ENCODE assay signal across 8 cellular contexts in the genomic region with DNA sequence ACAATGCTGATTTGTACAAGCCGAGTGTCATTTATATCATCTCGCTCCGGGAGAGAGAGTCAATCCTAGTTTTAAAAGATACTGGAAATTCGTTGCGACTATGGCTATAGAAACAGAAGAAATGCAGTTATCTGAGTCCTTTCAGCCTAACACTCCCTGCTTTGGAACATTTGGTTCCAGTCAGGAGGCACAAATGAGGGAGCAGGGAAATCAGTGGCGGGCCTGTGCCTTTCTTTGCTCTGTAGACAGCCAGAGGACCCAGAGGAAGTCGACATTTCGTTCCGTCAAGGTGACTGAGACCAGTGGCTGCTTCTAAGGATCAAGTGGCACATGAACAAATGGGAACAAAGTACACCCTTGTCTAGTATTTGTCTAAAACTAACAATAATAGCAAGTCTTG. TPM values are rescaled to one million over a fixed set of nuclear protein-coding genes. Genes with fewer than 3 reads are reported as not detected.
DNase-seq lines count a peak whose midpoint lies in the region; ATAC-seq and TF ChIP-seq lines count a peak whose summit lies in the region.

No MANE protein-coding gene starts in this region.

- no peak for TF ChIP-seq CTCF in CD4-positive, alpha-beta T cell (IDR thresholded peaks at IDR 0.05)
- TF ChIP-seq CTCF in colonic mucosa (IDR thresholded peaks at IDR 0.05), result no peak
- TF ChIP-seq CTCF in osteocyte (IDR thresholded peaks at IDR 0.05), result no peak
- TF ChIP-seq CTCF in prostate gland (IDR thresholded peaks at IDR 0.05), result no peak

- H3K36me3 ChIP-seq in MG63 (peaks cover 7% of the 10 kb centered on the region), colonic mucosa (no peaks in the 10 kb centered on the region), prostate gland (no peaks in the 10 kb centered on the region)

- H3K9me3 Mint-ChIP-seq in CD4-positive, alpha-beta T cell, result no peaks in the 10 kb centered on the region
- no peaks in the 10 kb centered on the region for H3K9me3 Mint-ChIP-seq in osteocyte (ENCODE audit: unreplicated experiment)

- DNase-seq in CD4-positive, alpha-beta T cell, result no peak
- DNase-seq in MG63 (no peak), colonic mucosa (no peak), osteocyte (ENCODE audit: extremely low spot score, unreplicated experiment) (no peak), prostate gland (ENCODE audit: low spot score) (no peak), HCEC 1CT (no peak), UCSD-AML1 (lab: John Stamatoyannopoulos, UW; ENCODE audit: unreplicated experiment) (no peak), left colon (no peak)

- H3K27ac ChIP-seq in CD4-positive, alpha-beta T cell (ENCODE audit: low read depth, low read length), result no peak overlapping the region
- H3K27ac ChIP-seq in colonic mucosa (peak overlapping the region; percentile 80), prostate gland (peak overlapping the region in 1 of 2 donors; percentile 75)

- no peak for ATAC-seq in CD4-positive, alpha-beta T cell (ENCODE audit: poor library complexity)
- no peak for ATAC-seq in left colon

- H3K27me3 ChIP-seq in CD4-positive, alpha-beta T cell (ENCODE audit: control insufficient read depth, insufficient read depth, low read length), result no peaks in the 10 kb centered on the region
- H3K27me3 ChIP-seq in MG63, result no peaks in the 10 kb centered on the region
- no peaks in the 10 kb centered on the region for H3K27me3 ChIP-seq in colonic mucosa
- H3K27me3 ChIP-seq in prostate gland (replicated peaks; ENCODE audit: insufficient read depth), result no peaks in the 10 kb centered on the region

- H3K9me3 ChIP-seq in CD4-positive, alpha-beta T cell (ENCODE audit: control insufficient read depth, low read length), result no peaks in the 10 kb centered on the region
- H3K9me3 ChIP-seq in MG63, result no peaks in the 10 kb centered on the region
- H3K9me3 ChIP-seq in colonic mucosa, result no peaks in the 10 kb centered on the region
- no peaks in the 10 kb centered on the region for H3K9me3 ChIP-seq in prostate gland

- H3K36me3 Mint-ChIP-seq in CD4-positive, alpha-beta T cell (ENCODE audit: low read depth), result peaks cover 11% of the 10 kb centered on the region
- no peaks in the 10 kb centered on the region for H3K36me3 Mint-ChIP-seq in osteocyte (ENCODE audit: unreplicated experiment)

- H3K4me1 Mint-ChIP-seq in CD4-positive, alpha-beta T cell (ENCODE audit: low read depth), result peaks cover 61% of the 10 kb centered on the region
- peaks cover 24% of the 10 kb centered on the region for H3K4me1 Mint-ChIP-seq in osteocyte (ENCODE audit: unreplicated experiment)

- WGBS in prostate gland, result 81% methylated on average over 9 of the region's 9 CpGs

- peaks cover 4% of the 10 kb centered on the region for H3K4me1 ChIP-seq in colonic mucosa
- no peaks in the 10 kb centered on the region for H3K4me1 ChIP-seq in prostate gland (replicated peaks)

- intact Hi-C loops in CD4-positive, alpha-beta T cell (cut with DNase I, micrococcal nuclease), result loop anchor here (5.0 to 10.0 kb wide), 6 partner anchors 58 to 922 kb away; a partner anchor contains a TSS
- intact Hi-C loops in colonic mucosa (cut with DNase I) (loop anchor here (10.0 kb wide), 1 partner anchor 148 kb away; a partner anchor contains a TSS), prostate gland (cut with DNase I) (loop anchor here (5.0 kb wide), 1 partner anchor 151 kb away; a partner anchor contains a TSS), left colon (cut with DNase I, micrococcal nuclease) (no loop called here)

- peak overlapping the region; percentile 73 for H3K4me3 ChIP-seq in MG63
- H3K4me3 ChIP-seq in colonic mucosa, result peak overlapping the region; percentile 77
- H3K4me3 ChIP-seq in prostate gland, result no peak overlapping the region

- H3K27ac Mint-ChIP-seq in CD4-positive, alpha-beta T cell, result peak overlapping the region; percentile 55
- H3K27ac Mint-ChIP-seq in osteocyte (ENCODE audit: unreplicated experiment), result no peak overlapping the region

- CTCF ChIA-PET in CD4-positive, alpha-beta T cell (lab: Charles Lee), result no interaction called here

- no peak overlapping the region for H3K9ac ChIP-seq in colonic mucosa (ENCODE audit: low read depth in 2 of 2, low read length in 2 of 2)

- POLR2A ChIA-PET in CD4-positive, alpha-beta T cell (lab: Charles Lee), result no interaction called here

- peak overlapping the region; percentile 80 for H3K4me3 Mint-ChIP-seq in CD4-positive, alpha-beta T cell
- peak overlapping the region; percentile 66 for H3K4me3 Mint-ChIP-seq in osteocyte (ENCODE audit: unreplicated experiment)

- H3K27me3 Mint-ChIP-seq in CD4-positive, alpha-beta T cell, result no peaks in the 10 kb centered on the region
- H3K27me3 Mint-ChIP-seq in osteocyte (ENCODE audit: unreplicated experiment), result peaks cover 2% of the 10 kb centered on the region

- TF ChIP-seq POLR2A in prostate gland (IDR thresholded peaks at IDR 0.05), result no peak

RNA-seq across cellular contexts. Expression of a gene that starts 0.7 kb away (rescaled TPM):
- 10 to 100 TPM; 13.1 to 13.5 TPM for total RNA-seq in CD4-positive, alpha-beta T cell
- total RNA-seq in MG63 (2014; rRNA removed; shearing (Covaris generic); ENCODE audit: low replicate concordance), result 72.3 and 76.2 TPM in 2 replicates
- total RNA-seq in colonic mucosa (10 to 100 TPM; 17.6 to 21.9 TPM), osteocyte (24.0 and 25.4 TPM in 2 replicates), prostate gland (10 to 100 TPM; 18.1 to 20.2 TPM), left colon (10 to 100 TPM; 18.7 to 20.2 TPM)

Comparison
In these comparisons a context has a peak if more than half of its experiments do, and no peak if none do; other contexts are left out.
1. H3K4me3 ChIP-seq: peak in MG63 (single experiment) and colonic mucosa (single experiment); none in prostate gland (0 of 2).
2. intact Hi-C loops: an anchor here in CD4-positive, alpha-beta T cell (5.0 to 10.0 kb wide), colonic mucosa (10.0 kb wide) and prostate gland (5.0 kb wide); none called in left colon.